In genomic region chr2:172244419-172245130, GRCh38 we compare ENCODE assay signal across 27 cellular contexts.
A peak's percentile ranks its signal among the peaks of the same experiment; 100 is the strongest.
DNase-seq lines count a peak whose midpoint lies in the region; TF ChIP-seq lines count a peak whose summit lies in the region.
"Had no signal": no experiment of that assay in that cellular context is flagged by ENCODE, and none has a peak within 500 bp of the region (broad histone marks: within the 10 kb centered on the region; RNA-seq: fewer than 3 reads in every experiment).

No MANE protein-coding gene starts in this region.

- H3K4me1 ChIP-seq in adipocyte (ENCODE audit: control insufficient read depth, insufficient read depth, low read length) (peaks cover 13% of the 10 kb centered on the region), neural progenitor cell (peaks cover 19% of the 10 kb centered on the region), trophoblast cell (ENCODE audit: control insufficient read depth in 1 of 2, insufficient read depth in 2 of 2, low read length in 2 of 2) (peaks cover 7 to 14% of the 10 kb centered on the region in 2 experiments)
- H3K4me1 ChIP-seq: right lobe of liver had no signal

- H2AFZ ChIP-seq in neural progenitor cell (replicated peaks) = no peak overlapping the region
- no peak overlapping the region for H2AFZ ChIP-seq in trophoblast cell (ENCODE audit: insufficient read depth, low read length, poor library complexity)

- H3K36me3 ChIP-seq in adipocyte (ENCODE audit: control insufficient read depth, insufficient read depth, low read length, severe bottlenecking) (no peaks in the 10 kb centered on the region), neural progenitor cell (no peaks in the 10 kb centered on the region), trophoblast cell (ENCODE audit: control insufficient read depth in 1 of 2, insufficient read depth in 2 of 2, low read length in 2 of 2) (no peaks in the 10 kb centered on the region)
- H3K36me3 ChIP-seq: neutrophil, right lobe of liver, upper lobe of left lung had no signal

- no peak overlapping the region for H2AK5ac ChIP-seq in trophoblast cell (ENCODE audit: low read length)

- H4K8ac ChIP-seq in trophoblast cell (ENCODE audit: low read depth, low read length) = no peak overlapping the region

- no peak for TF ChIP-seq CTCF in neural progenitor cell (IDR thresholded peaks at IDR 0.05)

- no peak overlapping the region for H4K91ac ChIP-seq in trophoblast cell (ENCODE audit: low read depth, low read length)

- no peaks in the 10 kb centered on the region for H4K20me1 ChIP-seq in neural progenitor cell (ENCODE audit: low read depth)

- H3K4me2 ChIP-seq in neural progenitor cell (no peak overlapping the region), trophoblast cell (ENCODE audit: low read length) (no peak overlapping the region)

- peaks cover 6% of the 10 kb centered on the region for H3F3A ChIP-seq in neural progenitor cell (ENCODE audit: low read depth)

- no CpG with 5 or more reads among the region's 3 CpGs for WGBS in trophoblast cell (ENCODE audit: extremely low coverage, insufficient coverage, insufficient read length)

- H3K4me3 ChIP-seq in adipocyte (ENCODE audit: low read length) = no peak overlapping the region
- H3K4me3 ChIP-seq in neural progenitor cell = no peak overlapping the region
- H3K4me3 ChIP-seq in trophoblast cell (ENCODE audit: low read depth, low read length) = no peak overlapping the region
- H3K4me3 ChIP-seq: right lobe of liver, SK-N-MC, upper lobe of left lung had no signal

- no peak overlapping the region for H2BK12ac ChIP-seq in trophoblast cell (ENCODE audit: low read length)

- no peak overlapping the region for H3K23ac ChIP-seq in trophoblast cell (ENCODE audit: low read length)

- H3K9me3 ChIP-seq in adipocyte (ENCODE audit: control insufficient read depth, low read length) = no peaks in the 10 kb centered on the region
- H3K9me3 ChIP-seq in neural progenitor cell (ENCODE audit: low read depth) = no peaks in the 10 kb centered on the region
- no peaks in the 10 kb centered on the region for H3K9me3 ChIP-seq in trophoblast cell (ENCODE audit: insufficient read depth, low read depth, low read length)
- H3K9me3 ChIP-seq: neutrophil, right lobe of liver, upper lobe of left lung had no signal

- no peak overlapping the region for H3K14ac ChIP-seq in trophoblast cell (ENCODE audit: low read length)

- peak; percentile 16 for DNase-seq in DMS79 (lab: John Stamatoyannopoulos, UW)
- DNase-seq in adipocyte (ENCODE audit: low read depth) = peak; percentile 69
- DNase-seq in fibroblast of peridontal ligament (ENCODE audit: extremely low read depth) = peak; percentile 49
- no peak for DNase-seq in neural progenitor cell (ENCODE audit: low spot score)
- DNase-seq in activated T-helper 1 cell treated with anti-CD3 and anti-CD28 coated beads, Interleukin-12 subunit alpha, Interleukin-12 subunit beta, Interleukin-2, Interleukin-4 antibody, amounts not matched to agents 30 ng/mL and 10 ng/mL and 1 ng/mL, durations not matched to agents 14 hours and 24 hours and 36 hours (ENCODE audit: low spot score) = no peak
- DNase-seq in trophoblast cell = no peak
- DNase-seq in NCI-H1694 treated with DMSO at 0.1 percent for 48 hours (lab: John Stamatoyannopoulos, UW) = no peak
- no peak for DNase-seq in 8988T
- DNase-seq: activated naive CD4-positive, alpha-beta T cell; activated naive CD8-positive, alpha-beta T cell treated with anti-CD3 and anti-CD28 coated beads, Interleukin-2, amount 50 U/mL, for 24 hours; activated T-cell treated with anti-CD3 and anti-CD28 coated beads, Interleukin-2, amount 50 U/mL, for 48 hours; CD4-positive, alpha-beta memory T cell; EL; NCI-H1092 treated with DMSO at 0.1 percent for 48 hours; NCI-H187 treated with DMSO at 0.1 percent for 48 hours; NCI-H524; right lobe of liver; stimulated activated CD4-positive, alpha-beta T cell treated with anti-CD3 and anti-CD28 coated beads, Interleukin-12 subunit alpha, Interleukin-12 subunit beta, amount 100 ng/mL, for 4 hours; stimulated activated CD4-positive, alpha-beta T cell treated with anti-CD3 and anti-CD28 coated beads, Interleukin-2, amount 100 ng/mL, for 48 hours; T-helper 1 cell; upper lobe of left lung had no signal

- H3K27ac ChIP-seq in neural progenitor cell = no peak overlapping the region
- H3K27ac ChIP-seq in trophoblast cell (ENCODE audit: low read depth, low read length) = no peak overlapping the region
- H3K27ac ChIP-seq: neutrophil, right lobe of liver, SK-N-MC, upper lobe of left lung had no signal

- H3K9me3 Mint-ChIP-seq in neural progenitor cell = no peaks in the 10 kb centered on the region
- H3K9me3 Mint-ChIP-seq in activated T-helper 1 cell treated with anti-CD3 and anti-CD28 coated beads, Interleukin-12 subunit alpha, Interleukin-12 subunit beta, Interleukin-2, Interleukin-4 antibody, amounts not matched to agents 30 ng/mL and 10 ng/mL and 1 ng/mL, durations not matched to agents 14 hours and 24 hours and 36 hours = peaks cover 13% of the 10 kb centered on the region
- H3K9me3 Mint-ChIP-seq: CD4-positive, alpha-beta memory T cell; memory B cell had no signal

- intact Hi-C loops in activated T-helper 1 cell treated with anti-CD3 and anti-CD28 coated beads, Interleukin-12 subunit alpha, Interleukin-12 subunit beta, Interleukin-2, Interleukin-4 antibody, amounts not matched to agents 30 ng/mL and 10 ng/mL and 1 ng/mL, durations not matched to agents 14 hours and 24 hours and 36 hours (cut with micrococcal nuclease) = no loop called here

- no peak overlapping the region for H4K12ac ChIP-seq in trophoblast cell (ENCODE audit: low read depth, low read length)

- H3K4me3 Mint-ChIP-seq in neural progenitor cell = no peak overlapping the region
- no peak overlapping the region for H3K4me3 Mint-ChIP-seq in activated T-helper 1 cell treated with anti-CD3 and anti-CD28 coated beads, Interleukin-12 subunit alpha, Interleukin-12 subunit beta, Interleukin-2, Interleukin-4 antibody, amounts not matched to agents 30 ng/mL and 10 ng/mL and 1 ng/mL, durations not matched to agents 14 hours and 24 hours and 36 hours
- H3K4me3 Mint-ChIP-seq: activated naive CD8-positive, alpha-beta T cell treated with anti-CD3 and anti-CD28 coated beads, Interleukin-2, amount 50 U/mL, for 24 hours; B cell; CD4-positive, alpha-beta memory T cell; central memory CD8-positive, alpha-beta T cell; memory B cell had no signal

- H3K9ac ChIP-seq in adipocyte (ENCODE audit: low read length) (no peak overlapping the region), neural progenitor cell (no peak overlapping the region), trophoblast cell (ENCODE audit: low read length) (no peak overlapping the region)

- H3K4me1 Mint-ChIP-seq in neural progenitor cell = peaks cover 74% of the 10 kb centered on the region
- H3K4me1 Mint-ChIP-seq in activated T-helper 1 cell treated with anti-CD3 and anti-CD28 coated beads, Interleukin-12 subunit alpha, Interleukin-12 subunit beta, Interleukin-2, Interleukin-4 antibody, amounts not matched to agents 30 ng/mL and 10 ng/mL and 1 ng/mL, durations not matched to agents 14 hours and 24 hours and 36 hours (ENCODE audit: low read depth) = peaks cover 11% of the 10 kb centered on the region
- H3K4me1 Mint-ChIP-seq: B cell; central memory CD8-positive, alpha-beta T cell; memory B cell had no signal

- no peaks in the 10 kb centered on the region for H3K36me3 Mint-ChIP-seq in neural progenitor cell
- peaks cover 7% of the 10 kb centered on the region for H3K36me3 Mint-ChIP-seq in activated T-helper 1 cell treated with anti-CD3 and anti-CD28 coated beads, Interleukin-12 subunit alpha, Interleukin-12 subunit beta, Interleukin-2, Interleukin-4 antibody, amounts not matched to agents 30 ng/mL and 10 ng/mL and 1 ng/mL, durations not matched to agents 14 hours and 24 hours and 36 hours (ENCODE audit: low read depth)
- H3K36me3 Mint-ChIP-seq: CD4-positive, alpha-beta memory T cell; memory B cell had no signal

- no peak overlapping the region for H3K18ac ChIP-seq in trophoblast cell (ENCODE audit: low read length)

- no peaks in the 10 kb centered on the region for H3K27me3 ChIP-seq in adipocyte (replicated peaks; ENCODE audit: control insufficient read depth, insufficient read depth, low read length)
- H3K27me3 ChIP-seq in neural progenitor cell = no peaks in the 10 kb centered on the region
- no peaks in the 10 kb centered on the region for H3K27me3 ChIP-seq in trophoblast cell (ENCODE audit: insufficient read depth, low read length)
- H3K27me3 ChIP-seq: neutrophil, right lobe of liver, upper lobe of left lung had no signal

- peaks cover 6% of the 10 kb centered on the region for H3K27me3 Mint-ChIP-seq in neural progenitor cell (ENCODE audit: insufficient read depth, low read depth)
- peaks cover 5% of the 10 kb centered on the region for H3K27me3 Mint-ChIP-seq in activated T-helper 1 cell treated with anti-CD3 and anti-CD28 coated beads, Interleukin-12 subunit alpha, Interleukin-12 subunit beta, Interleukin-2, Interleukin-4 antibody, amounts not matched to agents 30 ng/mL and 10 ng/mL and 1 ng/mL, durations not matched to agents 14 hours and 24 hours and 36 hours (ENCODE audit: insufficient read depth)
- H3K27me3 Mint-ChIP-seq: activated naive CD8-positive, alpha-beta T cell treated with anti-CD3 and anti-CD28 coated beads, Interleukin-2, amount 50 U/mL, for 24 hours had no signal

- H3K79me2 ChIP-seq in neural progenitor cell (ENCODE audit: low read depth) = no peaks in the 10 kb centered on the region
- H3K79me2 ChIP-seq in trophoblast cell (ENCODE audit: control insufficient read depth, insufficient read depth, low read length, poor library complexity) = peaks cover 2% of the 10 kb centered on the region

- H3K27ac Mint-ChIP-seq in neural progenitor cell = peak overlapping the region; percentile 22
- no peak overlapping the region for H3K27ac Mint-ChIP-seq in activated T-helper 1 cell treated with anti-CD3 and anti-CD28 coated beads, Interleukin-12 subunit alpha, Interleukin-12 subunit beta, Interleukin-2, Interleukin-4 antibody, amounts not matched to agents 30 ng/mL and 10 ng/mL and 1 ng/mL, durations not matched to agents 14 hours and 24 hours and 36 hours
- H3K27ac Mint-ChIP-seq: activated naive CD8-positive, alpha-beta T cell treated with anti-CD3 and anti-CD28 coated beads, Interleukin-2, amount 50 U/mL, for 24 hours; B cell; memory B cell; progenitor cell of endocrine pancreas had no signal

- no peak overlapping the region for H3K4ac ChIP-seq in trophoblast cell (ENCODE audit: low read depth, low read length)

- H2BK5ac ChIP-seq in trophoblast cell (ENCODE audit: low read depth, low read length, poor library complexity) = no peak overlapping the region

- peaks cover 17% of the 10 kb centered on the region for H3K79me1 ChIP-seq in trophoblast cell (ENCODE audit: low read length)

- H2BK120ac ChIP-seq in trophoblast cell (ENCODE audit: insufficient read depth, low read length, poor library complexity) = no peak overlapping the region

Comparison
In these comparisons a context has a peak if more than half of its experiments do, and no peak if none do; other contexts are left out.
1. DNase-seq: peak in DMS79 (single experiment), adipocyte (single experiment) and fibroblast of peridontal ligament (single experiment); none in neural progenitor cell (single experiment), activated T-helper 1 cell treated with anti-CD3 and anti-CD28 coated beads, Interleukin-12 subunit alpha, Interleukin-12 subunit beta, Interleukin-2, Interleukin-4 antibody, amounts not matched to agents 30 ng/mL and 10 ng/mL and 1 ng/mL, durations not matched to agents 14 hours and 24 hours and 36 hours (single experiment), trophoblast cell (0 of 2), NCI-H1694 treated with DMSO at 0.1 percent for 48 hours (single experiment) and 8988T (single experiment).